In the genomic region with DNA sequence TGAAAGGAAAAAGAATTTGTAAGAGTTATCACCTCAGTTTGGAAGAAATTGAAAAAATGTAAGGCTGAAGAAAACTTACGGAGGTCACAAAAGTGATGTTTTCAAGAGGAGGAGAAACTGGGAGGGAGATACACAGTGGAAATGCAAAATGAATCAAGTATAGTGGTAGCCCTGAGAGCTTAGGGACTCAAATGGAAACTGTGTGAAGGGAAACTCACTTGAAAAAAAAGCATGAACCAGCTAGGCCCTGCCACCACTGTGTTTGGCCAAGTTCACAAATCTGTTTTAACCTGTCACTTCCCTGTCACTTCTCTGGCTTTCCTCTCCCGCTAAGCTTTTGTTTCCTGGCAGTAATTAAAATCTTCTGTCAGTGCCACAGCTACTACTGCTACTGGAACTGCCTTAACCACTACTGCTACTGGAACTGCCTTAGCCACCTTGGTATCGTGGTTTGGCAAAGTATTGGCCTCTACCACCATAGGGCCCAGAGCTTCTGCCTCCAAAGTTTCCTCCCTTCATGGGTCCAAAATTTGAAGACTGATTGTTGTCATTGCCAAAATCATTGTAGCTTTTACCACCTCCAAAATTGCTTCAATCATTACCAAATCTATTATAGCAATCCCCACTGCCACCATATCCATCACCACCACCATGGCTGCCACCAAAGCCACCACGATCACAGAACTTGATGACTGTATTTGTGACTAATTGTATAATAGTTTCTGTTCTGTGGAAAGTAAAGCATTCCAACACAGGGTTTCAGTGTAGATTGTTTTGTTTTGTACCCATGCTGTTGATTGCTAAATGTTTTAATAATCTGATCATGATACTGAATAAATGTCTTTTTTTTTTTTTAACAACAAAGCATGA, we compare ENCODE assay signal across 9 cellular contexts. TPM values are rescaled to one million over a fixed set of nuclear protein-coding genes. Genes with fewer than 3 reads are reported as not detected.
A peak's percentile ranks its signal among the peaks of the same experiment; 100 is the strongest.
DNase-seq lines count a peak whose midpoint lies in the region; ATAC-seq and TF ChIP-seq lines count a peak whose summit lies in the region.
"Had no signal": no experiment of that assay in that cellular context is flagged by ENCODE, and none has a peak within 500 bp of the region (broad histone marks: within the 10 kb centered on the region; RNA-seq: fewer than 3 reads in every experiment).

No MANE protein-coding gene starts in this region.

- H3K36me3 ChIP-seq in SK-N-SH (replicated peaks in 1 of 2; ENCODE audit: control insufficient read depth in 1 of 2, insufficient read depth in 2 of 2, low read length in 1 of 2) = peaks cover 50 to 56% of the 10 kb centered on the region in 2 experiments

- H3K4me1 Mint-ChIP-seq in stimulated activated memory B cell treated with anti-CD40 and anti-IgM and Interleukin-4, amounts not matched to agents 10 μg/mL and 1 μg/mL and 100 μg/mL, for 72 hours = peaks cover 29% of the 10 kb centered on the region

- no peaks in the 10 kb centered on the region for H3K27me3 ChIP-seq in SK-N-SH (ENCODE audit: insufficient read depth)

- H3K27me3 Mint-ChIP-seq in stimulated activated memory B cell treated with anti-CD40 and anti-IgM and Interleukin-4, amounts not matched to agents 10 μg/mL and 1 μg/mL and 100 μg/mL, for 72 hours = no peaks in the 10 kb centered on the region

- H3K4me2 ChIP-seq in SK-N-SH = no peak overlapping the region

- H3K79me2 ChIP-seq in SK-N-SH (ENCODE audit: insufficient read depth) = no peaks in the 10 kb centered on the region

- peaks cover 7% of the 10 kb centered on the region for H3F3A ChIP-seq in SK-N-SH (replicated peaks; ENCODE audit: insufficient read depth)

- TF ChIP-seq RAD21 in SK-N-SH (IDR thresholded peaks at IDR 0.05; ENCODE audit: low read length) = no peak

- no peak for TF ChIP-seq EP300 in SK-N-SH (IDR thresholded peaks at IDR 0.05; ENCODE audit: borderline replicate concordance in 1 of 2, low read depth in 1 of 2, low read length in 1 of 2)

- H3K36me3 Mint-ChIP-seq in stimulated activated memory B cell treated with anti-CD40 and anti-IgM and Interleukin-4, amounts not matched to agents 10 μg/mL and 1 μg/mL and 100 μg/mL, for 72 hours = peaks cover 23% of the 10 kb centered on the region

- CTCF ChIA-PET in SK-N-SH (lab: Yijun Ruan, JAX) = interaction anchor here (1.2 kb wide), 1 partner anchor 12 kb away, joined by 4 read pairs; no protein-coding TSS in a partner anchor

- H4K20me1 ChIP-seq in SK-N-SH (ENCODE audit: insufficient read depth) = no peaks in the 10 kb centered on the region

- WGBS in SK-N-SH (ENCODE audit: low lambda C conversion rate) = 69% methylated on average over 4 of the region's 4 CpGs

- peaks cover 0 to 6% of the 10 kb centered on the region in 2 experiments; a peak in 1 of 4 replicates for H3K4me1 ChIP-seq in SK-N-SH (ENCODE audit: control insufficient read depth in 1 of 2, insufficient read depth in 2 of 2, low read depth in 1 of 2, low read length in 1 of 2)

- H3K9me3 Mint-ChIP-seq in stimulated activated memory B cell treated with anti-CD40 and anti-IgM and Interleukin-4, amounts not matched to agents 10 μg/mL and 1 μg/mL and 100 μg/mL, for 72 hours = no peaks in the 10 kb centered on the region

- H3K4me3 Mint-ChIP-seq in stimulated activated memory B cell treated with anti-CD40 and anti-IgM and Interleukin-4, amounts not matched to agents 10 μg/mL and 1 μg/mL and 100 μg/mL, for 72 hours = no peak overlapping the region

- no peak overlapping the region for H3K9ac ChIP-seq in SK-N-SH

- peak; percentile 37 to 44 for DNase-seq in activated T-cell treated with anti-CD3 and anti-CD28 coated beads, Interleukin-2, amount 50 U/mL, for 48 hours
- DNase-seq in activated T-cell treated with anti-CD3 and anti-CD28 coated beads for 4 hours (no peak), globus pallidus (ENCODE audit: low spot score) (no peak), SK-N-SH (no peak), 8988T (no peak)
- DNase-seq: T1000 had no signal

- no peak for TF ChIP-seq CTCF in SK-N-SH (IDR thresholded peaks at IDR 0.05)

- POLR2A ChIA-PET in SK-N-SH (lab: Yijun Ruan, JAX) = no interaction called here

- ATAC-seq in HG02588 (IDR thresholded peaks at IDR 0.05; ENCODE audit: unreplicated experiment) = peak; percentile 57
- ATAC-seq in HG03521 (IDR thresholded peaks at IDR 0.05; ENCODE audit: unreplicated experiment) = peak; percentile 45
- peak; percentile 84 for ATAC-seq in stimulated activated memory B cell treated with anti-CD40 and anti-IgM and Interleukin-4, amounts not matched to agents 10 μg/mL and 1 μg/mL and 100 μg/mL, for 72 hours

- no peak overlapping the region for H3K27ac ChIP-seq in SK-N-SH (ENCODE audit: low read depth in 2 of 2, low read length in 1 of 2)

- H3K4me3 ChIP-seq in SK-N-SH (ENCODE audit: low read depth in 2 of 2, low read length in 1 of 2) = no peak overlapping the region

- peak overlapping the region; percentile 75 for H3K27ac Mint-ChIP-seq in stimulated activated memory B cell treated with anti-CD40 and anti-IgM and Interleukin-4, amounts not matched to agents 10 μg/mL and 1 μg/mL and 100 μg/mL, for 72 hours

- no peak overlapping the region for H2AFZ ChIP-seq in SK-N-SH (ENCODE audit: low read depth)

- H3K9me2 ChIP-seq in SK-N-SH = no peaks in the 10 kb centered on the region

- no peaks in the 10 kb centered on the region for H3K9me3 ChIP-seq in SK-N-SH

TF ChIP-seq in SK-N-SH, 30 proteins besides CTCF, POLR2A, EP300 and RAD21 (continues in another document):
- no peak for TF ChIP-seq RFX5 (IDR thresholded peaks at IDR 0.05; ENCODE audit: low read length)
- TF ChIP-seq FOSL2 (IDR thresholded peaks at IDR 0.05; ENCODE audit: borderline replicate concordance, low read depth) = no peak
- TF ChIP-seq YY1 (IDR thresholded peaks at IDR 0.05; ENCODE audit: low read depth) = no peak
- TF ChIP-seq, protein P1, sequence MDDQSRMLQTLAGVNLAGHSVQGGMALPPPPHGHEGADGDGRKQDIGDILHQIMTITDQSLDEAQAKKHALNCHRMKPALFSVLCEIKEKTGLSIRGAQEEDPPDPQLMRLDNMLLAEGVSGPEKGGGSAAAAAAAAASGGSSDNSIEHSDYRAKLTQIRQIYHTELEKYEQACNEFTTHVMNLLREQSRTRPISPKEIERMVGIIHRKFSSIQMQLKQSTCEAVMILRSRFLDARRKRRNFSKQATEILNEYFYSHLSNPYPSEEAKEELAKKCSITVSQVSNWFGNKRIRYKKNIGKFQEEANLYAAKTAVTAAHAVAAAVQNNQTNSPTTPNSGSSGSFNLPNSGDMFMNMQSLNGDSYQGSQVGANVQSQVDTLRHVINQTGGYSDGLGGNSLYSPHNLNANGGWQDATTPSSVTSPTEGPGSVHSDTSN (IDR thresholded peaks at IDR 0.05) = no peak
- TF ChIP-seq, protein P2, sequence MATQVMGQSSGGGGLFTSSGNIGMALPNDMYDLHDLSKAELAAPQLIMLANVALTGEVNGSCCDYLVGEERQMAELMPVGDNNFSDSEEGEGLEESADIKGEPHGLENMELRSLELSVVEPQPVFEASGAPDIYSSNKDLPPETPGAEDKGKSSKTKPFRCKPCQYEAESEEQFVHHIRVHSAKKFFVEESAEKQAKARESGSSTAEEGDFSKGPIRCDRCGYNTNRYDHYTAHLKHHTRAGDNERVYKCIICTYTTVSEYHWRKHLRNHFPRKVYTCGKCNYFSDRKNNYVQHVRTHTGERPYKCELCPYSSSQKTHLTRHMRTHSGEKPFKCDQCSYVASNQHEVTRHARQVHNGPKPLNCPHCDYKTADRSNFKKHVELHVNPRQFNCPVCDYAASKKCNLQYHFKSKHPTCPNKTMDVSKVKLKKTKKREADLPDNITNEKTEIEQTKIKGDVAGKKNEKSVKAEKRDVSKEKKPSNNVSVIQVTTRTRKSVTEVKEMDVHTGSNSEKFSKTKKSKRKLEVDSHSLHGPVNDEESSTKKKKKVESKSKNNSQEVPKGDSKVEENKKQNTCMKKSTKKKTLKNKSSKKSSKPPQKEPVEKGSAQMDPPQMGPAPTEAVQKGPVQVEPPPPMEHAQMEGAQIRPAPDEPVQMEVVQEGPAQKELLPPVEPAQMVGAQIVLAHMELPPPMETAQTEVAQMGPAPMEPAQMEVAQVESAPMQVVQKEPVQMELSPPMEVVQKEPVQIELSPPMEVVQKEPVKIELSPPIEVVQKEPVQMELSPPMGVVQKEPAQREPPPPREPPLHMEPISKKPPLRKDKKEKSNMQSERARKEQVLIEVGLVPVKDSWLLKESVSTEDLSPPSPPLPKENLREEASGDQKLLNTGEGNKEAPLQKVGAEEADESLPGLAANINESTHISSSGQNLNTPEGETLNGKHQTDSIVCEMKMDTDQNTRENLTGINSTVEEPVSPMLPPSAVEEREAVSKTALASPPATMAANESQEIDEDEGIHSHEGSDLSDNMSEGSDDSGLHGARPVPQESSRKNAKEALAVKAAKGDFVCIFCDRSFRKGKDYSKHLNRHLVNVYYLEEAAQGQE (IDR thresholded peaks at IDR 0.05; ENCODE audit: low read depth, low read length) = no peak
- TF ChIP-seq, protein P3, sequence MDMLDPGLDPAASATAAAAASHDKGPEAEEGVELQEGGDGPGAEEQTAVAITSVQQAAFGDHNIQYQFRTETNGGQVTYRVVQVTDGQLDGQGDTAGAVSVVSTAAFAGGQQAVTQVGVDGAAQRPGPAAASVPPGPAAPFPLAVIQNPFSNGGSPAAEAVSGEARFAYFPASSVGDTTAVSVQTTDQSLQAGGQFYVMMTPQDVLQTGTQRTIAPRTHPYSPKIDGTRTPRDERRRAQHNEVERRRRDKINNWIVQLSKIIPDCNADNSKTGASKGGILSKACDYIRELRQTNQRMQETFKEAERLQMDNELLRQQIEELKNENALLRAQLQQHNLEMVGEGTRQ (IDR thresholded peaks at IDR 0.05; ENCODE audit: borderline replicate concordance, low read depth, low read length) = no peak
- no peak for TF ChIP-seq FOXM1 (IDR thresholded peaks at IDR 0.05; ENCODE audit: low read depth)
- TF ChIP-seq IRF3 (IDR thresholded peaks at IDR 0.05; ENCODE audit: low read depth, low read length) = no peak
- TF ChIP-seq POLR2AphosphoS5 (IDR thresholded peaks at IDR 0.05; ENCODE audit: low read depth, low read length) = no peak
- TF ChIP-seq MEF2A (IDR thresholded peaks at IDR 0.05; ENCODE audit: borderline replicate concordance, low read depth) = no peak
- no peak for TF ChIP-seq GABPA (IDR thresholded peaks at IDR 0.05; ENCODE audit: low read depth)
- no peak for TF ChIP-seq CHD2 (IDR thresholded peaks at IDR 0.05; ENCODE audit: low read length, partially characterized antibody)
- no peak for TF ChIP-seq SIN3A (IDR thresholded peaks at IDR 0.05; ENCODE audit: borderline replicate concordance, low read depth, low read length)

RNA-seq across cellular contexts. Expression of gene SMARCA5, which starts 41.5 kb away (rescaled TPM):
- polyA plus RNA-seq in SK-N-SH (2012; rRNA removed) = 7.5 and 8.4 TPM in 2 replicates
- 10.2 and 12.6 TPM in 2 replicates for polyA plus RNA-seq in SK-N-SH (2012; cell fraction: cytosol; rRNA removed)
- 6.7 and 11.5 TPM in 2 replicates for polyA plus RNA-seq in SK-N-SH (2012; cell fraction: nucleus; rRNA removed)

Comparison
In these comparisons a context has a peak if more than half of its experiments do, and no peak if none do; other contexts are left out.
1. DNase-seq: peak in activated T-cell treated with anti-CD3 and anti-CD28 coated beads, Interleukin-2, amount 50 U/mL, for 48 hours (2 of 2); none in activated T-cell treated with anti-CD3 and anti-CD28 coated beads for 4 hours (single experiment), globus pallidus (single experiment), SK-N-SH (single experiment) and 8988T (single experiment).
2. Peak in every context shown above with its lines, with median percentiles within 50 percentile points of each other: ATAC-seq.